ENCODE assay signal across 3 cellular contexts in genomic region chr2:113050921-113051895, GRCh38.
TF ChIP-seq lines count a peak whose summit lies in the region.

No MANE protein-coding gene starts in this region.

TF ChIP-seq in SK-N-SH, 30 proteins besides CTCF, POLR2A, EP300 and RAD21:
- no peak for TF ChIP-seq TAF1 (IDR thresholded peaks at IDR 0.05; ENCODE audit: borderline replicate concordance, low read depth, low read length)
- TF ChIP-seq CHD2 (IDR thresholded peaks at IDR 0.05; ENCODE audit: low read length, partially characterized antibody), result no peak
- TF ChIP-seq MEF2A (IDR thresholded peaks at IDR 0.05; ENCODE audit: borderline replicate concordance, low read depth), result no peak
- TF ChIP-seq NFIC (IDR thresholded peaks at IDR 0.05; ENCODE audit: borderline replicate concordance), result no peak
- no peak for TF ChIP-seq IRF3 (IDR thresholded peaks at IDR 0.05; ENCODE audit: low read depth, low read length)
- TF ChIP-seq TEAD4 (IDR thresholded peaks at IDR 0.05; ENCODE audit: borderline replicate concordance, insufficient read depth), result no peak
- no peak for TF ChIP-seq PBX3 (IDR thresholded peaks at IDR 0.05)
- no peak for TF ChIP-seq RCOR1 (IDR thresholded peaks at IDR 0.05; ENCODE audit: low read length)
- no peak for TF ChIP-seq TCF12 (IDR thresholded peaks at IDR 0.05)
- TF ChIP-seq YY1 (IDR thresholded peaks at IDR 0.05; ENCODE audit: low read depth), result no peak
- TF ChIP-seq FOSL2 (IDR thresholded peaks at IDR 0.05; ENCODE audit: borderline replicate concordance, low read depth), result no peak
- no peak for TF ChIP-seq FOXM1 (IDR thresholded peaks at IDR 0.05; ENCODE audit: low read depth)

TF ChIP-seq in SK-N-SH treated with all-trans-retinoic acid at 6 μM for 48 hours, 23 proteins besides CTCF, POLR2A, EP300 and RAD21:
- TF ChIP-seq TSHZ2 (CRISPR knock-in tag; IDR thresholded peaks at IDR 0.05) (no peak), ESRRG (CRISPR knock-in tag; IDR thresholded peaks at IDR 0.05) (no peak), ARNTL (CRISPR knock-in tag; IDR thresholded peaks at IDR 0.05; ENCODE audit: borderline replicate concordance, low read depth) (no peak), ZFP30 (CRISPR knock-in tag; IDR thresholded peaks at IDR 0.05) (no peak), ZNF565 (CRISPR knock-in tag; conservative IDR thresholded peaks at IDR 0.05; ENCODE audit: low read depth) (no peak), BACH2 (CRISPR knock-in tag; IDR thresholded peaks at IDR 0.05; ENCODE audit: borderline replicate concordance) (no peak), POU6F1 (CRISPR knock-in tag; IDR thresholded peaks at IDR 0.05; ENCODE audit: borderline replicate concordance, low read depth) (no peak), TCF4 (CRISPR knock-in tag; IDR thresholded peaks at IDR 0.05; ENCODE audit: borderline replicate concordance) (no peak), ZNF8 (CRISPR knock-in tag; IDR thresholded peaks at IDR 0.05) (no peak), ISL1 (CRISPR knock-in tag; IDR thresholded peaks at IDR 0.05) (no peak), CSDC2 (CRISPR knock-in tag; IDR thresholded peaks at IDR 0.05) (no peak), RARB (CRISPR knock-in tag; IDR thresholded peaks at IDR 0.05) (no peak), PATZ1 (CRISPR knock-in tag; IDR thresholded peaks at IDR 0.05; ENCODE audit: borderline replicate concordance) (no peak), SNAI2 (CRISPR knock-in tag; IDR thresholded peaks at IDR 0.05) (no peak), PPARA (CRISPR knock-in tag; IDR thresholded peaks at IDR 0.05; ENCODE audit: borderline replicate concordance) (no peak), ZNF70 (CRISPR knock-in tag; IDR thresholded peaks at IDR 0.05) (no peak)

TF ChIP-seq in HepG2, 621 proteins besides CTCF, POLR2A, EP300 and RAD21:
- peak; percentile 99 for TF ChIP-seq ZNF770 (CRISPR knock-in tag; IDR thresholded peaks at IDR 0.05)
- no peak for TF ChIP-seq JUNB (CRISPR knock-in tag; IDR thresholded peaks at IDR 0.05; ENCODE audit: borderline replicate concordance)
- no peak for TF ChIP-seq XRCC5 (optimal IDR thresholded peaks at IDR 0.05; ENCODE audit: low read length)
- TF ChIP-seq ZNF430 (CRISPR knock-in tag; IDR thresholded peaks at IDR 0.05), result no peak
- peak; percentile 74; the same call in 1 of the 2 replicates for TF ChIP-seq ZMYM2 (CRISPR knock-in tag; IDR thresholded peaks at IDR 0.05)
- TF ChIP-seq RAD51 (IDR thresholded peaks at IDR 0.05; ENCODE audit: borderline replicate concordance), result no peak
- no peak for TF ChIP-seq ZNF264 (CRISPR knock-in tag; IDR thresholded peaks at IDR 0.05)
- no peak for TF ChIP-seq ZNF24 (IDR thresholded peaks at IDR 0.05)
- 0 out of 2 replicates have a peak, but pooled peaks have one; percentile 28 for TF ChIP-seq ZBTB7A (CRISPR knock-in tag; IDR thresholded peaks at IDR 0.05)
- no peak for TF ChIP-seq ZNF841 (CRISPR knock-in tag; IDR thresholded peaks at IDR 0.05; ENCODE audit: borderline replicate concordance)
- no peak for TF ChIP-seq ZNF136 (CRISPR knock-in tag; IDR thresholded peaks at IDR 0.05; ENCODE audit: low read depth)
- TF ChIP-seq ZMYM3 (CRISPR knock-in tag; IDR thresholded peaks at IDR 0.05), result peak; percentile 27; the same call in 1 of the 2 replicates
- TF ChIP-seq JUND (CRISPR knock-in tag; IDR thresholded peaks at IDR 0.05), result no peak
- TF ChIP-seq GTF2F1 (IDR thresholded peaks at IDR 0.05; ENCODE audit: low read length), result no peak
- no peak for TF ChIP-seq HNF4G (IDR thresholded peaks at IDR 0.05; ENCODE audit: borderline replicate concordance, low read depth, low read length)
- TF ChIP-seq HNF4G (CRISPR knock-in tag; IDR thresholded peaks at IDR 0.05; ENCODE audit: borderline replicate concordance, low read depth), result no peak
- TF ChIP-seq POGK (CRISPR knock-in tag; conservative IDR thresholded peaks at IDR 0.05), result no peak
- peak; percentile 47; the same call in 1 of the 2 replicates for TF ChIP-seq POGZ (CRISPR knock-in tag; IDR thresholded peaks at IDR 0.05)
